8 cellular contexts compared by ENCODE assay signal in genomic region chr4:71006203-71006907, GRCh38. TPM values are rescaled to one million over a fixed set of nuclear protein-coding genes. Genes with fewer than 3 reads are reported as not detected.
A peak's percentile ranks its signal among the peaks of the same experiment; 100 is the strongest.
DNase-seq lines count a peak whose midpoint lies in the region; ATAC-seq and TF ChIP-seq lines count a peak whose summit lies in the region.
"Had no signal": no experiment of that assay in that cellular context is flagged by ENCODE, and none has a peak within 500 bp of the region (broad histone marks: within the 10 kb centered on the region; RNA-seq: fewer than 3 reads in every experiment).

No MANE protein-coding gene starts in this region.

- H3K4me3 ChIP-seq in HEK293 (ENCODE audit: low read depth, low read length) = no peak overlapping the region
- no peak overlapping the region for H3K4me3 ChIP-seq in Caco-2 (ENCODE audit: low read depth, low read length)
- H3K4me3 ChIP-seq in aorta (ENCODE audit: low read length in 2 of 2) = no peak overlapping the region

- no peak for TF ChIP-seq CTCF in HEK293 (tag by site-specific recombination; IDR thresholded peaks at IDR 0.05)
- TF ChIP-seq CTCF in natural killer cell (IDR thresholded peaks at IDR 0.05) = no peak
- no peak for TF ChIP-seq CTCF in Caco-2 (IDR thresholded peaks at IDR 0.05; ENCODE audit: insufficient read depth in 1 of 2, low read depth in 1 of 2, low read length in 1 of 2, severe bottlenecking in 1 of 2, unreplicated experiment in 1 of 2)

- H3K9me3 Mint-ChIP-seq in natural killer cell (peaks cover 3% of the 10 kb centered on the region in 2 donors), Caco-2 (ENCODE audit: unreplicated experiment) (no peaks in the 10 kb centered on the region)

- H3K4me3 Mint-ChIP-seq in natural killer cell (peak overlapping the region; percentile 83), Caco-2 (ENCODE audit: unreplicated experiment) (no peak overlapping the region)

- 89 to 90% methylated on average over 6 of the region's 6 CpGs for WGBS in aorta, 2 donors

- no peaks in the 10 kb centered on the region for H3K27me3 Mint-ChIP-seq in natural killer cell (ENCODE audit: low read depth in 2 of 2)
- H3K27me3 Mint-ChIP-seq in Caco-2 (ENCODE audit: insufficient read depth, unreplicated experiment) = no peaks in the 10 kb centered on the region

- CTCF ChIA-PET in HEK293 (lab: Yijun Ruan, JAX) = no interaction called here
- CTCF ChIA-PET in Caco-2 (lab: Charles Lee) = interaction anchor here (0.6 kb wide), 1 partner anchor 167 kb away, joined by 10 read pairs; no protein-coding TSS in a partner anchor

- peak; percentile 65 for ATAC-seq in GM18873 (IDR thresholded peaks at IDR 0.05; ENCODE audit: low FRiP score, unreplicated experiment)
- ATAC-seq in natural killer cell = peak; percentile 26 to 70 (median 48)
- ATAC-seq in aorta (ENCODE audit: low FRiP score) = no peak

- intact Hi-C loops in natural killer cell (cut with micrococcal nuclease) = no loop called here
- intact Hi-C loops in Caco-2 (cut with micrococcal nuclease; ENCODE audit: unreplicated experiment) = loop anchor here (5.0 kb wide), 1 partner anchor 104 kb away; the partner anchor contains the start of gene MOB1B
- intact Hi-C loops in aorta (cut with DNase I) = loop anchor here in 1 of 2 donors (5.0 kb wide), 1 partner anchor 409 kb away; no protein-coding TSS in a partner anchor

- H3K36me3 Mint-ChIP-seq in natural killer cell (peaks cover 15% of the 10 kb centered on the region), Caco-2 (ENCODE audit: insufficient read depth, unreplicated experiment) (peaks cover 6% of the 10 kb centered on the region)

- DNase-seq in KBM-7 (peak; percentile 28), natural killer cell (no peak), Caco-2 (no peak), foreskin melanocyte (no peak), aorta (no peak)
- DNase-seq: H7 had no signal

- POLR2A ChIA-PET in HEK293 (lab: Yijun Ruan, JAX) = no interaction called here
- POLR2A ChIA-PET in Caco-2 (lab: Charles Lee) = no interaction called here

- H3K27me3 ChIP-seq in Caco-2 (replicated peaks; ENCODE audit: control insufficient read depth, insufficient read depth, low read length) (no peaks in the 10 kb centered on the region), aorta (ENCODE audit: control insufficient read depth in 1 of 2, insufficient read depth in 2 of 2, low read length in 1 of 2) (no peaks in the 10 kb centered on the region)

- no peak overlapping the region for H3K27ac ChIP-seq in HEK293 (ENCODE audit: extremely low read depth, low read depth, low read length)
- no peak overlapping the region for H3K27ac ChIP-seq in aorta (ENCODE audit: low read depth in 1 of 2, low read length in 2 of 2)

- H3K4me1 Mint-ChIP-seq in natural killer cell (peaks cover 66 to 67% of the 10 kb centered on the region in 2 donors), Caco-2 (ENCODE audit: low read depth, unreplicated experiment) (peaks cover 8% of the 10 kb centered on the region)

- H3K9me3 ChIP-seq in HEK293 (ENCODE audit: control insufficient read depth, insufficient read depth, low read depth, low read length) (no peaks in the 10 kb centered on the region), Caco-2 (no peaks in the 10 kb centered on the region), aorta (ENCODE audit: control insufficient read depth, low read length) (no peaks in the 10 kb centered on the region)

- no TSS peak for BruUV-seq in Caco-2 (replicated peaks; lab: Mats Ljungman, UMichigan)

- H3K27ac Mint-ChIP-seq in natural killer cell (peak overlapping the region; percentile 90 to 92), Caco-2 (ENCODE audit: unreplicated experiment) (no peak overlapping the region)

- no peaks in the 10 kb centered on the region; a peak in 1 of 3 replicates for H3K36me3 ChIP-seq in HEK293 (ENCODE audit: control insufficient read depth in 2 of 2, insufficient read depth in 1 of 2, low read length in 2 of 2)
- no peaks in the 10 kb centered on the region; the same call in 1 of the 2 replicates for H3K36me3 ChIP-seq in Caco-2 (ENCODE audit: control insufficient read depth, insufficient read depth, low read length)
- no peaks in the 10 kb centered on the region for H3K36me3 ChIP-seq in aorta (ENCODE audit: control insufficient read depth in 1 of 2, insufficient read depth in 2 of 2, low read length in 1 of 2)

- in situ Hi-C loops in KBM-7 (cut with MboI; ENCODE audit: low pct_unique_long_range_greater_than_20kb, low sequenced_read_pairs) = no loop called here

- H3K4me1 ChIP-seq in HEK293 (ENCODE audit: control insufficient read depth, insufficient read depth, low read length) = 0 out of 2 replicates have a peak, but pooled peaks cover 3% of the 10 kb centered on the region
- 0 out of 2 replicates have a peak, but pooled peaks cover 6% of the 10 kb centered on the region for H3K4me1 ChIP-seq in Caco-2
- H3K4me1 ChIP-seq in aorta (ENCODE audit: control insufficient read depth in 1 of 2, insufficient read depth in 2 of 2, low read length in 2 of 2) = no peaks in the 10 kb centered on the region

TF ChIP-seq in HEK293, 187 proteins besides CTCF, POLR2A, EP300 and RAD21:
- TF ChIP-seq PRDM1 (tag by site-specific recombination; IDR thresholded peaks at IDR 0.05) = peak; percentile 92
- TF ChIP-seq ZNF391 (tag by site-specific recombination; IDR thresholded peaks at IDR 0.05; ENCODE audit: borderline replicate concordance, low read depth) = no peak
TF ChIP-seq in HEK293: peak in this region for 1.

RNA-seq across cellular contexts. Expression of gene DCK, which starts 12.9 kb away (rescaled TPM):
- total RNA-seq in natural killer cell (10 to 100 TPM; 28.3 to 32.7 (median 29.5) TPM), Caco-2 (2022) (16.3 and 19.6 TPM in 2 replicates), aorta (10 to 100 TPM; 10.7 to 11.2 TPM)
- 10 to 100 TPM in 1 of 2 donors, 1 to 10 TPM in 1; 7.5 to 21.0 TPM for polyA plus RNA-seq in aorta
